Comparison of ENCODE assay signal across 8 cellular contexts in genomic region chr16:68040506-68041288, GRCh38. TPM values are rescaled to one million over a fixed set of nuclear protein-coding genes. Genes with fewer than 3 reads are reported as not detected.
DNase-seq lines count a peak whose midpoint lies in the region; ATAC-seq, FAIRE-seq and TF ChIP-seq lines count a peak whose summit lies in the region.

No MANE protein-coding gene starts in this region.

- no peaks in the 10 kb centered on the region for H3K4me1 ChIP-seq in kidney (ENCODE audit: control insufficient read depth in 1 of 2, insufficient read depth in 1 of 2, low read depth in 1 of 2, low read length in 2 of 2)

- ATAC-seq in HG03097 (IDR thresholded peaks at IDR 0.05; ENCODE audit: low FRiP score, unreplicated experiment): peak; percentile 65
- no peak for ATAC-seq in HG02588 (IDR thresholded peaks at IDR 0.05; ENCODE audit: unreplicated experiment)

- no peak for TF ChIP-seq POLR2A in GM12892 (IDR thresholded peaks at IDR 0.05; ENCODE audit: low read depth, low read length)

- intact Hi-C loops in kidney (cut with DNase I): no loop called here

- H3K9ac ChIP-seq in kidney (ENCODE audit: low read length in 2 of 2): peak overlapping the region in 1 of 2 donors; percentile 51

- H3K4me3 ChIP-seq in kidney (ENCODE audit: low read length in 2 of 2): no peak overlapping the region

- no peaks in the 10 kb centered on the region for H3K9me3 ChIP-seq in kidney (ENCODE audit: control insufficient read depth in 1 of 2, low read length in 2 of 2)

- peak; percentile 87 for FAIRE-seq in GM12892 (lab: Jason Lieb, UNC)
- no peak for FAIRE-seq in kidney (lab: Jason Lieb, UNC)

- H3K27ac ChIP-seq in caudate nucleus (ENCODE audit: low read depth, low read length): no peak overlapping the region
- H3K27ac ChIP-seq in kidney (ENCODE audit: low read depth in 2 of 2, low read length in 2 of 2): no peak overlapping the region

- peak; percentile 87 for TF ChIP-seq CTCF in kidney (IDR thresholded peaks at IDR 0.05; ENCODE audit: borderline replicate concordance, extremely low read depth, insufficient read depth)

- DNase-seq in GM12892 (ENCODE audit: insufficient read length): peak; percentile 68
- DNase-seq in NCI-H460 (ENCODE audit: extremely low read depth, low read depth): peak; percentile 76
- DNase-seq in activated CD4-positive, CD25-positive, alpha-beta regulatory T cell treated with anti-CD3 and anti-CD28 coated beads, Interleukin-2, amount 50 U/mL, for 72 hours: peak; percentile 91
- peak in 57 of 61 donors; percentile 7 to 83 (median 46) for DNase-seq in caudate nucleus (lab: John Stamatoyannopoulos, UW)
- DNase-seq in kidney: peak; percentile 89
- peak; percentile 86 to 94 for DNase-seq in stimulated activated CD4-positive, alpha-beta T cell treated with anti-CD3 and anti-CD28 coated beads, Interleukin-2, amount 100 ng/mL, for 48 hours

- H3K36me3 ChIP-seq in kidney (ENCODE audit: control insufficient read depth in 1 of 2, insufficient read depth in 2 of 2, low read length in 2 of 2): peaks cover 0 to 3% of the 10 kb centered on the region in 2 donors

RNA-seq across cellular contexts. Expression of gene DUS2, which starts 17.6 kb away (rescaled TPM):
- polyA plus RNA-seq in GM12892 (2012; ENCODE audit: missing spikeins): 17.7 TPM
- total RNA-seq in NCI-H460 (2014; rRNA removed; shearing (Covaris generic)): 34.5 and 39.4 TPM in 2 replicates
- polyA plus RNA-seq in NCI-H460 (2014; cell fraction: nucleus; rRNA removed): 48.1 and 54.8 TPM in 2 replicates
- 12.5 TPM for total RNA-seq in kidney
- 12.1 TPM for polyA plus RNA-seq in kidney (ENCODE audit: insufficient read depth, low read depth, low replicate concordance)

RNA-seq across cellular contexts. Expression of gene DDX28, which starts 17.7 kb away (rescaled TPM):
- polyA plus RNA-seq in GM12892 (2012; ENCODE audit: missing spikeins): 10.6 TPM
- total RNA-seq in NCI-H460 (2014; rRNA removed; shearing (Covaris generic)): 20.1 and 22.7 TPM in 2 replicates
- polyA plus RNA-seq in NCI-H460 (2014; cell fraction: nucleus; rRNA removed): 36.6 and 52.0 TPM in 2 replicates
- 10.6 TPM for total RNA-seq in kidney
- polyA plus RNA-seq in kidney (ENCODE audit: insufficient read depth, low read depth, low replicate concordance): 13.1 TPM

RNA-seq across cellular contexts. Expression of gene DPEP2NB, which starts 25.0 kb away (rescaled TPM):
- not detected for polyA plus RNA-seq in GM12892 (2012; ENCODE audit: missing spikeins)
- total RNA-seq in NCI-H460 (2014; rRNA removed; shearing (Covaris generic)): not detected in 2 replicates
- polyA plus RNA-seq in NCI-H460 (2014; cell fraction: nucleus; rRNA removed): not detected in 2 replicates
- not detected for total RNA-seq in kidney
- polyA plus RNA-seq in kidney (ENCODE audit: insufficient read depth, low read depth, low replicate concordance): not detected

RNA-seq across cellular contexts. Expression of gene DPEP2, which starts 41.4 kb away (rescaled TPM):
- polyA plus RNA-seq in GM12892 (2012; ENCODE audit: missing spikeins): 2.2 TPM
- total RNA-seq in NCI-H460 (2014; rRNA removed; shearing (Covaris generic)): not detected in 2 replicates
- polyA plus RNA-seq in NCI-H460 (2014; cell fraction: nucleus; rRNA removed): not detected in 2 replicates
- total RNA-seq in kidney: 3.1 TPM
- 0.99 TPM for polyA plus RNA-seq in kidney (ENCODE audit: insufficient read depth, low read depth, low replicate concordance)

RNA-seq across cellular contexts. Expression of gene NFATC3, which starts 44.5 kb away (rescaled TPM):
- polyA plus RNA-seq in GM12892 (2012; ENCODE audit: missing spikeins): 12.3 TPM
- total RNA-seq in NCI-H460 (2014; rRNA removed; shearing (Covaris generic)): 29.5 and 31.3 TPM in 2 replicates
- polyA plus RNA-seq in NCI-H460 (2014; cell fraction: nucleus; rRNA removed): 20.9 TPM in 2 replicates
- total RNA-seq in kidney: 37.7 TPM
- 15.0 TPM for polyA plus RNA-seq in kidney (ENCODE audit: insufficient read depth, low read depth, low replicate concordance)
